In genomic region chr13:112769615-112770014, GRCh38 we compare ENCODE assay signal across 17 cellular contexts.
DNase-seq lines count a peak whose midpoint lies in the region; TF ChIP-seq lines count a peak whose summit lies in the region.
"Had no signal": no experiment of that assay in that cellular context is flagged by ENCODE, and none has a peak within 500 bp of the region (broad histone marks: within the 10 kb centered on the region; RNA-seq: fewer than 3 reads in every experiment).

No MANE protein-coding gene starts in this region.

- H3K36me3 ChIP-seq in thyroid gland: no peaks in the 10 kb centered on the region

- peak overlapping the region in 2 of 3 donors; percentile 26 to 37 for H3K27ac ChIP-seq in thyroid gland
- H3K27ac ChIP-seq: tibial nerve had no signal

- no peak overlapping the region for H3K4me3 Mint-ChIP-seq in activated T-cell treated with anti-CD3 and anti-CD28 coated beads, Interleukin-2, amount 50 U/mL, for 24 hours
- no peak overlapping the region for H3K4me3 Mint-ChIP-seq in glutamatergic neuron (ENCODE audit: unreplicated experiment)
- H3K4me3 Mint-ChIP-seq in neural crest cell: no peak overlapping the region

- H3K9me3 ChIP-seq in thyroid gland: no peaks in the 10 kb centered on the region
- H3K9me3 ChIP-seq: tibial nerve had no signal

- H3K4me1 Mint-ChIP-seq in activated T-cell treated with anti-CD3 and anti-CD28 coated beads, Interleukin-2, amount 50 U/mL, for 24 hours (ENCODE audit: low read depth): peaks cover 54% of the 10 kb centered on the region
- H3K4me1 Mint-ChIP-seq in glutamatergic neuron (ENCODE audit: low read depth, unreplicated experiment): peaks cover 37% of the 10 kb centered on the region
- peaks cover 26% of the 10 kb centered on the region for H3K4me1 Mint-ChIP-seq in neural crest cell

- no peak for TF ChIP-seq POLR2A in thyroid gland (IDR thresholded peaks at IDR 0.05)

- H3K36me3 Mint-ChIP-seq in activated T-cell treated with anti-CD3 and anti-CD28 coated beads, Interleukin-2, amount 50 U/mL, for 24 hours (ENCODE audit: low read depth): peaks cover 9% of the 10 kb centered on the region
- peaks cover 10% of the 10 kb centered on the region for H3K36me3 Mint-ChIP-seq in glutamatergic neuron (ENCODE audit: unreplicated experiment)
- no peaks in the 10 kb centered on the region for H3K36me3 Mint-ChIP-seq in neural crest cell (ENCODE audit: low read depth)

- peaks cover 16 to 44% of the 10 kb centered on the region in 2 donors for H3K4me1 ChIP-seq in thyroid gland

- intact Hi-C loops in thyroid gland (cut with DNase I): no loop called here

- no peak overlapping the region for H3K4me3 ChIP-seq in thyroid gland (replicated peaks in 1 of 3)
- H3K4me3 ChIP-seq: tibial nerve had no signal

- 79 to 85% methylated on average over 18 of the region's 18 CpGs for WGBS in thyroid gland, 2 donors

- no peaks in the 10 kb centered on the region for H3K27me3 ChIP-seq in thyroid gland
- H3K27me3 ChIP-seq: tibial nerve had no signal

- DNase-seq in activated T-cell treated with anti-CD3 and anti-CD28 coated beads, Interleukin-2, amount 50 U/mL, for 24 hours: no peak
- DNase-seq in activated T-cell treated with anti-CD3 and anti-CD28 coated beads, Interleukin-2, amount 50 U/mL, for 48 hours: no peak
- no peak for DNase-seq in glutamatergic neuron
- DNase-seq in neural crest cell (ENCODE audit: low read depth, low spot score): no peak
- DNase-seq in thyroid gland: peak; percentile 25 to 27
- no peak for DNase-seq in NCI-H345 treated with DMSO at 0.1 percent for 48 hours (lab: John Stamatoyannopoulos, UW; ENCODE audit: unreplicated experiment)
- no peak for DNase-seq in midbrain (lab: John Stamatoyannopoulos, UW)
- DNase-seq in NCI-H2081 treated with DMSO at 0.1 percent for 48 hours (lab: John Stamatoyannopoulos, UW): no peak
- DNase-seq: 8988T; activated CD8-positive, alpha-beta memory T cell treated with anti-CD3 and anti-CD28 coated beads, Interleukin-2, amount 50 U/mL, for 48 hours; EL; KG1; NCI-H2029; SHP77 treated with DMSO at 0.1 percent for 48 hours; stimulated activated naive CD4-positive, alpha-beta T cell treated with Interleukin-2 at 50 U/mL for 16 hours had no signal

- no peaks in the 10 kb centered on the region for H3K9me3 Mint-ChIP-seq in activated T-cell treated with anti-CD3 and anti-CD28 coated beads, Interleukin-2, amount 50 U/mL, for 24 hours
- H3K9me3 Mint-ChIP-seq in glutamatergic neuron (ENCODE audit: unreplicated experiment): peaks cover 10% of the 10 kb centered on the region
- no peaks in the 10 kb centered on the region for H3K9me3 Mint-ChIP-seq in neural crest cell
- H3K9me3 Mint-ChIP-seq: nephron had no signal

- peak overlapping the region; percentile 4 for H3K27ac Mint-ChIP-seq in activated T-cell treated with anti-CD3 and anti-CD28 coated beads, Interleukin-2, amount 50 U/mL, for 24 hours
- H3K27ac Mint-ChIP-seq in glutamatergic neuron (ENCODE audit: unreplicated experiment): peak overlapping the region; percentile 83
- H3K27ac Mint-ChIP-seq in neural crest cell (ENCODE audit: unreplicated experiment): peak overlapping the region; percentile 57

- no peak for TF ChIP-seq CTCF in glutamatergic neuron (IDR thresholded peaks at IDR 0.05; ENCODE audit: partially characterized antibody, unreplicated experiment)
- TF ChIP-seq CTCF in neural crest cell (conservative IDR thresholded peaks at IDR 0.05): no peak
- TF ChIP-seq CTCF in thyroid gland (IDR thresholded peaks at IDR 0.05): no peak

- H3K27me3 Mint-ChIP-seq in activated T-cell treated with anti-CD3 and anti-CD28 coated beads, Interleukin-2, amount 50 U/mL, for 24 hours: no peaks in the 10 kb centered on the region
- H3K27me3 Mint-ChIP-seq in glutamatergic neuron (ENCODE audit: unreplicated experiment) (peaks cover 23% of the 10 kb centered on the region), neural crest cell (ENCODE audit: low read depth) (no peaks in the 10 kb centered on the region)

Comparison
In these comparisons a context has a peak if more than half of its experiments do, and no peak if none do; other contexts are left out.
1. DNase-seq: peak in thyroid gland (2 of 2); none in activated T-cell treated with anti-CD3 and anti-CD28 coated beads, Interleukin-2, amount 50 U/mL, for 24 hours (single experiment), activated T-cell treated with anti-CD3 and anti-CD28 coated beads, Interleukin-2, amount 50 U/mL, for 48 hours (0 of 2), glutamatergic neuron (single experiment), neural crest cell (single experiment), NCI-H345 treated with DMSO at 0.1 percent for 48 hours (single experiment), midbrain (single experiment) and NCI-H2081 treated with DMSO at 0.1 percent for 48 hours (single experiment).
2. H3K27ac Mint-ChIP-seq: peak in every context shown above with its lines; median percentile 83 in glutamatergic neuron; 57 in neural crest cell; 4 in activated T-cell treated with anti-CD3 and anti-CD28 coated beads, Interleukin-2, amount 50 U/mL, for 24 hours.